17 cellular contexts compared by ENCODE assay signal in the genomic region with DNA sequence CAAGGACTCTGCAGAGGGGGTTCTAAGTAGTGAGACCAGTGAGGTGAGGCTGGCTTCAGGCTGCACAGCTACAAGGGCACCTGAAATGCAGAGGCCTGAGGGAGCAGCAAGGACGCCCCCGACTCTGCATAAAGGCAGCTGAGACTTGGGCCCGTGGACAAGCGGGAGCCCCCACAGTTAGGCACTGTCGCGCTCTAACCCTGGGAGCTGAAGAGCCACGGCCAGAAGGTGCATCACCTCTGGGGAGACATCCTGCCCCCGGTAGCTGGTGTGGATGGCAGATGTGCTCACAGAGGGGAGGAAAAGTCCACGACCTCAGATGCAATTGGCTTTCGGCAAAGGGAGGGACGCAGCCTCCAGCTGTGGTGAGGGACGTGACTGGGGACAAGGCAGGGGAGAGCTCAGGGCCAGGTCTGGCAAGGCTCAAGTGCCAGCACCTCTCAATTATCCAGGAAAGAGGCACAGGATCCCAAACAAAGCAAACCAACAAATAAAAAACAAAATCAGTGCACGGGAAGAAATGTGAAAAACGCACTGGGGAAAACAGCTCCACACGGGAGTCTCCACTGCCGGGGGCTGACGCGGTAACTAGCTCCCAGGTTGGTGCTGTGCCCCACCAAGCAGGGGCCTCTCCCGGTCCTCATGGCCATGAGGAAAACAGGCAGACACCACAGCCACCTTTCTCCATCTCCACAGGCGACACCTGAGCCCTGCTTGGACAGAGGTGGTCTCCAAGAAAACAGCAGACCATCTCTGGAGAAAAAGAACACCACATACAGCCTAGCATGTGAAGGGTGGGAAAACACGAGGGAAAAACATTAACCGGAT. TPM values are rescaled to one million over a fixed set of nuclear protein-coding genes. Genes with fewer than 3 reads are reported as not detected.
A peak's percentile ranks its signal among the peaks of the same experiment; 100 is the strongest.
DNase-seq lines count a peak whose midpoint lies in the region; ATAC-seq and TF ChIP-seq lines count a peak whose summit lies in the region.
"Had no signal": no experiment of that assay in that cellular context is flagged by ENCODE, and none has a peak within 500 bp of the region (broad histone marks: within the 10 kb centered on the region; RNA-seq: fewer than 3 reads in every experiment).

No MANE protein-coding gene starts in this region.

- H4K12ac ChIP-seq in trophoblast cell (ENCODE audit: low read depth, low read length), result no peak overlapping the region

- no peak overlapping the region for H4K91ac ChIP-seq in neuronal stem cell (ENCODE audit: low read depth, low read length, poor library complexity)
- no peak overlapping the region for H4K91ac ChIP-seq in trophoblast cell (ENCODE audit: low read depth, low read length)

- in situ Hi-C loops in mammary epithelial cell (cut with MboI; ENCODE audit: low sequenced_read_pairs in 2 of 2), result no loop called here

- no peaks in the 10 kb centered on the region for H4K20me1 ChIP-seq in mammary epithelial cell (ENCODE audit: insufficient read depth, low read length)

- CTCF ChIA-PET in WTC11 (lab: Charles Lee) (interaction anchor here (2.4 kb wide), 1 partner anchor 20 kb away, joined by 7 read pairs; no protein-coding TSS in a partner anchor), mammary epithelial cell (lab: Charles Lee; ENCODE audit: low non-redundant PET) (no interaction called here)

- POLR2A ChIA-PET in WTC11 (lab: Charles Lee), result no interaction called here

- H2BK12ac ChIP-seq in neuronal stem cell (ENCODE audit: low read length), result no peak overlapping the region
- H2BK12ac ChIP-seq in trophoblast cell (ENCODE audit: low read length), result no peak overlapping the region

- H2AK5ac ChIP-seq in neuronal stem cell (ENCODE audit: low read depth, low read length) (no peak overlapping the region), trophoblast cell (ENCODE audit: low read length) (no peak overlapping the region)

- H2BK5ac ChIP-seq in neuronal stem cell (ENCODE audit: low read length), result peak overlapping the region; percentile 82
- H2BK5ac ChIP-seq in trophoblast cell (ENCODE audit: low read depth, low read length, poor library complexity), result no peak overlapping the region

- no CpG with 5 or more reads among the region's 22 CpGs for WGBS in neuronal stem cell (ENCODE audit: extremely low coverage in 2 of 2, insufficient read length in 2 of 2, insufficient replicate concordance in 1 of 2), 2 donors
- 90% methylated on average over 20 of the region's 22 CpGs for WGBS in mammary epithelial cell (ENCODE audit: low coverage, missing lambda C conversion rate)
- no CpG with 5 or more reads among the region's 22 CpGs for WGBS in trophoblast cell (ENCODE audit: extremely low coverage, insufficient coverage, insufficient read length)

- H3K9ac ChIP-seq in neuronal stem cell (ENCODE audit: low read depth, low read length, poor library complexity), result no peak overlapping the region
- no peak overlapping the region for H3K9ac ChIP-seq in mammary epithelial cell (ENCODE audit: insufficient read depth, low read length)
- H3K9ac ChIP-seq in trophoblast cell (ENCODE audit: low read length), result no peak overlapping the region

- H3K79me1 ChIP-seq in neuronal stem cell (ENCODE audit: low read depth, low read length), result peaks cover 22% of the 10 kb centered on the region
- H3K79me1 ChIP-seq in trophoblast cell (ENCODE audit: low read length), result no peaks in the 10 kb centered on the region

- peak overlapping the region; percentile 19; the same call in 1 of the 2 replicates for H3K27ac Mint-ChIP-seq in WTC11
- peak overlapping the region; percentile 12 for H3K27ac Mint-ChIP-seq in glutamatergic neuron (ENCODE audit: unreplicated experiment)

- no peak for ATAC-seq in WTC11

- H3K27ac ChIP-seq in neuronal stem cell (replicated peaks; ENCODE audit: low read length) (no peak overlapping the region), mammary epithelial cell (ENCODE audit: insufficient read depth, low read depth, low read length) (no peak overlapping the region), trophoblast cell (ENCODE audit: low read depth, low read length) (no peak overlapping the region)

- H3K9me3 ChIP-seq in neuronal stem cell (replicated peaks in 1 of 2; ENCODE audit: control insufficient read depth in 2 of 2, insufficient read depth in 1 of 2, low read depth in 1 of 2, low read length in 2 of 2) (peaks cover 3 to 22% of the 10 kb centered on the region in 2 donors), mammary epithelial cell (replicated peaks; ENCODE audit: insufficient read depth, low read length) (no peaks in the 10 kb centered on the region), trophoblast cell (ENCODE audit: insufficient read depth, low read depth, low read length) (no peaks in the 10 kb centered on the region)

- intact Hi-C loops in mammary epithelial cell (cut with micrococcal nuclease), result no loop called here

- H3K4me1 ChIP-seq in neuronal stem cell (ENCODE audit: control insufficient read depth in 2 of 2, insufficient read depth in 1 of 2, low read depth in 1 of 2, low read length in 2 of 2) (no peaks in the 10 kb centered on the region), mammary epithelial cell (ENCODE audit: insufficient read depth, low read length) (no peaks in the 10 kb centered on the region), trophoblast cell (ENCODE audit: control insufficient read depth in 1 of 2, insufficient read depth in 2 of 2, low read length in 2 of 2) (no peaks in the 10 kb centered on the region)

- no TSS peak for BruUV-seq in mammary epithelial cell (replicated peaks; lab: Mats Ljungman, UMichigan)

- H3K4me2 ChIP-seq in neuronal stem cell (ENCODE audit: insufficient read depth, low read length, poor library complexity, severe bottlenecking) (no peak overlapping the region), mammary epithelial cell (ENCODE audit: insufficient read depth, low read depth, low read length) (no peak overlapping the region), trophoblast cell (ENCODE audit: low read length) (no peak overlapping the region)

- H3K14ac ChIP-seq in neuronal stem cell (ENCODE audit: low read length) (peak overlapping the region; percentile 63), trophoblast cell (ENCODE audit: low read length) (no peak overlapping the region)

- H3K18ac ChIP-seq in neuronal stem cell (ENCODE audit: low read length) (no peak overlapping the region), trophoblast cell (ENCODE audit: low read length) (no peak overlapping the region)

- H2AFZ ChIP-seq in neuronal stem cell (ENCODE audit: low read length) (no peak overlapping the region), mammary epithelial cell (ENCODE audit: low read depth, low read length) (no peak overlapping the region), trophoblast cell (ENCODE audit: insufficient read depth, low read length, poor library complexity) (no peak overlapping the region)

- dilution Hi-C loops in mammary epithelial cell (cut with HindIII; ENCODE audit: low sequenced_read_pairs), result no loop called here

- H3K36me3 ChIP-seq in neuronal stem cell (replicated peaks in 1 of 2; ENCODE audit: control insufficient read depth in 2 of 2, insufficient read depth in 2 of 2, low read length in 2 of 2) (peaks cover 27 to 78% of the 10 kb centered on the region in 2 donors), mammary epithelial cell (ENCODE audit: insufficient read depth, low read length) (peaks cover 12% of the 10 kb centered on the region), trophoblast cell (ENCODE audit: control insufficient read depth in 1 of 2, insufficient read depth in 2 of 2, low read length in 2 of 2) (peaks cover 56% of the 10 kb centered on the region in 2 experiments)

- H3K27me3 Mint-ChIP-seq in WTC11 (ENCODE audit: low read depth) (no peaks in the 10 kb centered on the region), glutamatergic neuron (ENCODE audit: unreplicated experiment) (peaks cover 6% of the 10 kb centered on the region)
- H3K27me3 Mint-ChIP-seq: CD8-positive, alpha-beta memory T cell had no signal

- H3K9me3 Mint-ChIP-seq in WTC11, result peaks cover 11% of the 10 kb centered on the region
- peaks cover 6% of the 10 kb centered on the region for H3K9me3 Mint-ChIP-seq in glutamatergic neuron (ENCODE audit: unreplicated experiment)

- H3K23ac ChIP-seq in neuronal stem cell (ENCODE audit: low read depth, low read length, poor library complexity), result no peak overlapping the region
- no peak overlapping the region for H3K23ac ChIP-seq in trophoblast cell (ENCODE audit: low read length)

- H4K8ac ChIP-seq in neuronal stem cell (ENCODE audit: low read depth, low read length), result no peak overlapping the region
- H4K8ac ChIP-seq in trophoblast cell (ENCODE audit: low read depth, low read length), result no peak overlapping the region

- H2BK15ac ChIP-seq in neuronal stem cell (ENCODE audit: low read length), result no peak overlapping the region

- H3K4me3 Mint-ChIP-seq in WTC11 (no peak overlapping the region), glutamatergic neuron (ENCODE audit: unreplicated experiment) (no peak overlapping the region)

- H3K36me3 Mint-ChIP-seq in WTC11 (peaks cover 57% of the 10 kb centered on the region), glutamatergic neuron (ENCODE audit: unreplicated experiment) (peaks cover 24% of the 10 kb centered on the region)

- H3K4ac ChIP-seq in neuronal stem cell (ENCODE audit: low read length) (peak overlapping the region; percentile 23), trophoblast cell (ENCODE audit: low read depth, low read length) (no peak overlapping the region)

- H3K27me3 ChIP-seq in neuronal stem cell (ENCODE audit: control insufficient read depth in 3 of 3, insufficient read depth in 3 of 3, low read depth in 1 of 3, low read length in 3 of 3), result no peaks in the 10 kb centered on the region
- H3K27me3 ChIP-seq in mammary epithelial cell (ENCODE audit: insufficient read depth, low read length), result no peaks in the 10 kb centered on the region
- H3K27me3 ChIP-seq in trophoblast cell (ENCODE audit: insufficient read depth, low read length), result no peaks in the 10 kb centered on the region

- no peaks in the 10 kb centered on the region for H3K4me1 Mint-ChIP-seq in WTC11
- no peaks in the 10 kb centered on the region for H3K4me1 Mint-ChIP-seq in glutamatergic neuron (ENCODE audit: low read depth, unreplicated experiment)

- H2BK120ac ChIP-seq in neuronal stem cell (ENCODE audit: low read depth, low read length), result no peak overlapping the region
- H2BK120ac ChIP-seq in trophoblast cell (ENCODE audit: insufficient read depth, low read length, poor library complexity), result no peak overlapping the region

- H3K79me2 ChIP-seq in mammary epithelial cell (ENCODE audit: insufficient read depth, low read length) (peaks cover 43% of the 10 kb centered on the region), trophoblast cell (ENCODE audit: control insufficient read depth, insufficient read depth, low read length, poor library complexity) (no peaks in the 10 kb centered on the region)

- no peak for DNase-seq in WTC11 (ENCODE audit: low spot score)
- DNase-seq in glutamatergic neuron, result no peak
- DNase-seq in neuronal stem cell (ENCODE audit: low spot score), result no peak
- DNase-seq in ureter (ENCODE audit: low spot score), result peak; percentile 22
- DNase-seq in mammary epithelial cell, result no peak
- no peak for DNase-seq in stimulated activated CD4-positive, alpha-beta T cell treated with anti-CD3 and anti-CD28 coated beads, Interleukin-15, amount 100 ng/mL, for 24 hours
- DNase-seq in trophoblast cell, result no peak
- DNase-seq: C1 segment of cervical spinal cord; CD8-positive, alpha-beta memory T cell; GOT3; KG1; NCI-H1417; NCI-H187; NCI-H226; NCI-H524; NCI-H82; OCI-M1 had no signal

- H3K4me3 ChIP-seq in neuronal stem cell (ENCODE audit: low read length in 2 of 2), result no peak overlapping the region
- H3K4me3 ChIP-seq in mammary epithelial cell (replicated peaks in 1 of 3; ENCODE audit: insufficient read depth in 1 of 3, low read depth in 2 of 3, low read length in 3 of 3), result no peak overlapping the region
- H3K4me3 ChIP-seq in trophoblast cell (ENCODE audit: low read depth, low read length), result no peak overlapping the region

- TF ChIP-seq CTCF in WTC11 (IDR thresholded peaks at IDR 0.05) (no peak), glutamatergic neuron (IDR thresholded peaks at IDR 0.05; ENCODE audit: partially characterized antibody, unreplicated experiment) (no peak), mammary epithelial cell (conservative IDR thresholded peaks at IDR 0.05 in 1 of 2, IDR thresholded peaks at IDR 0.05 in 1 of 2; ENCODE audit: extremely low read depth in 1 of 2, insufficient read depth in 1 of 2, low read depth in 1 of 2, low read length in 2 of 2) (no peak)

RNA-seq across cellular contexts. Expression of gene PLPP2, which starts 23.0 kb away (rescaled TPM):
- total RNA-seq in WTC11 (2021), result 78.7 to 102 TPM (median 99.6 TPM) in 3 replicates
- 0.64 TPM for total RNA-seq in glutamatergic neuron (ENCODE audit: unreplicated experiment)
- polyA plus RNA-seq in neuronal stem cell (2013, experiment 1 of 2), result 0.77 TPM
- polyA plus RNA-seq in neuronal stem cell (2013, experiment 2 of 2), result 0.65 TPM
- total RNA-seq in ureter, result 64.5 TPM
- total RNA-seq in mammary epithelial cell, result 10 to 100 TPM; 12.8 to 42.8 TPM
- polyA plus RNA-seq in mammary epithelial cell, result 45.7 TPM
- polyA minus RNA-seq in mammary epithelial cell, result 42.9 TPM
- 6.2 and 6.9 TPM in 2 replicates for polyA plus RNA-seq in trophoblast cell (2013)
- total RNA-seq: CD8-positive, alpha-beta memory T cell had no signal

RNA-seq across cellular contexts. Expression of gene MIER2, which starts 30.4 kb away (rescaled TPM):
- total RNA-seq in WTC11 (2021) (56.3 to 63.6 TPM (median 60.9 TPM) in 3 replicates), glutamatergic neuron (ENCODE audit: unreplicated experiment) (47.3 TPM), ureter (37.9 TPM), mammary epithelial cell (10 to 100 TPM; 17.8 to 41.6 TPM)
- 40.2 TPM for polyA plus RNA-seq in neuronal stem cell (2013, experiment 1 of 2)
- polyA plus RNA-seq in neuronal stem cell (2013, experiment 2 of 2), result 41.0 TPM
- polyA plus RNA-seq in mammary epithelial cell, result 18.0 TPM
- 102 TPM for polyA minus RNA-seq in mammary epithelial cell
- 38.2 and 39.1 TPM in 2 replicates for polyA plus RNA-seq in trophoblast cell (2013)
